Comparison of ENCODE assay signal across 1 cellular context in genomic region chr22:17562906-17563870, GRCh38.
A peak's percentile ranks its signal among the peaks of the same experiment; 100 is the strongest.
TF ChIP-seq lines count a peak whose summit lies in the region.

TSS of gene SLC25A18 (plus strand) at chr22:17563498. CDS start at chr22:17579945, 16,447 bp downstream.

TF ChIP-seq in K562, 482 proteins besides CTCF, POLR2A, EP300 and RAD21 (continued from another document):
- TF ChIP-seq JUND (IDR thresholded peaks at IDR 0.05; ENCODE audit: borderline replicate concordance, low read depth, low read length) = peak; percentile 14; the same call in 1 of the 2 replicates
- TF ChIP-seq JUND (tag; IDR thresholded peaks at IDR 0.05; ENCODE audit: borderline replicate concordance, low read depth, low read length) = no peak
- 0 out of 2 replicates have a peak, but pooled peaks have one; percentile 12 for TF ChIP-seq BHLHE40 (IDR thresholded peaks at IDR 0.05; ENCODE audit: low read length)
- no peak for TF ChIP-seq ZC3H11A (IDR thresholded peaks at IDR 0.05; ENCODE audit: low read depth, low read length)
- TF ChIP-seq CREB3 (tag; conservative IDR thresholded peaks at IDR 0.05; ENCODE audit: low read depth) = peak; percentile 45; the same call in 1 of the 2 replicates
- TF ChIP-seq LEF1 (IDR thresholded peaks at IDR 0.05) = no peak
- 0 out of 2 replicates have a peak, but pooled peaks have one; percentile 35 for TF ChIP-seq E2F3 (CRISPR knock-in tag; IDR thresholded peaks at IDR 0.05)
- TF ChIP-seq ZNF408 (CRISPR knock-in tag; IDR thresholded peaks at IDR 0.05; ENCODE audit: low read depth) = no peak
- 0 out of 2 replicates have a peak, but pooled peaks have one; percentile 32 for TF ChIP-seq CXXC5 (CRISPR knock-in tag; IDR thresholded peaks at IDR 0.05)
- no peak for TF ChIP-seq E2F4 (CRISPR knock-in tag; IDR thresholded peaks at IDR 0.05; ENCODE audit: low read depth)
- no peak for TF ChIP-seq FOXP1 (CRISPR knock-in tag; IDR thresholded peaks at IDR 0.05)
- TF ChIP-seq KLF10 (CRISPR knock-in tag; IDR thresholded peaks at IDR 0.05) = no peak
- no peak for TF ChIP-seq HMBOX1 (IDR thresholded peaks at IDR 0.05)
- peak; percentile 94 for TF ChIP-seq CEBPB (tag; IDR thresholded peaks at IDR 0.05)
- no peak for TF ChIP-seq LARP7 (IDR thresholded peaks at IDR 0.05)
- no peak for TF ChIP-seq CEBPG (CRISPR knock-in tag; IDR thresholded peaks at IDR 0.05)
- TF ChIP-seq CEBPG (tag; conservative IDR thresholded peaks at IDR 0.05 in 1 of 2, IDR thresholded peaks at IDR 0.05 in 1 of 2) = peak; percentile 69 to 94
- no peak for TF ChIP-seq CHAMP1 (IDR thresholded peaks at IDR 0.05)
- TF ChIP-seq CLOCK (CRISPR knock-in tag; IDR thresholded peaks at IDR 0.05; ENCODE audit: borderline replicate concordance) = no peak
- no peak for TF ChIP-seq CC2D1A (IDR thresholded peaks at IDR 0.05)
- TF ChIP-seq VEZF1 (CRISPR knock-in tag; IDR thresholded peaks at IDR 0.05) = no peak
- peak; percentile 37 for TF ChIP-seq ZFP36 (IDR thresholded peaks at IDR 0.05; ENCODE audit: low read depth, low read length, partially characterized antibody)
- TF ChIP-seq JUN (IDR thresholded peaks at IDR 0.05; ENCODE audit: borderline replicate concordance, low read depth, low read length) = 0 out of 2 replicates have a peak, but pooled peaks have one; percentile 22
- no peak for TF ChIP-seq JUN (CRISPR knock-in tag; IDR thresholded peaks at IDR 0.05; ENCODE audit: borderline replicate concordance)
- TF ChIP-seq KDM1A (IDR thresholded peaks at IDR 0.05) = 0 out of 4 replicates have a peak, but pooled peaks of 1 of the 2 experiments have one; percentile 23
